ENCODE assay signal across 16 cellular contexts in the genomic region with DNA sequence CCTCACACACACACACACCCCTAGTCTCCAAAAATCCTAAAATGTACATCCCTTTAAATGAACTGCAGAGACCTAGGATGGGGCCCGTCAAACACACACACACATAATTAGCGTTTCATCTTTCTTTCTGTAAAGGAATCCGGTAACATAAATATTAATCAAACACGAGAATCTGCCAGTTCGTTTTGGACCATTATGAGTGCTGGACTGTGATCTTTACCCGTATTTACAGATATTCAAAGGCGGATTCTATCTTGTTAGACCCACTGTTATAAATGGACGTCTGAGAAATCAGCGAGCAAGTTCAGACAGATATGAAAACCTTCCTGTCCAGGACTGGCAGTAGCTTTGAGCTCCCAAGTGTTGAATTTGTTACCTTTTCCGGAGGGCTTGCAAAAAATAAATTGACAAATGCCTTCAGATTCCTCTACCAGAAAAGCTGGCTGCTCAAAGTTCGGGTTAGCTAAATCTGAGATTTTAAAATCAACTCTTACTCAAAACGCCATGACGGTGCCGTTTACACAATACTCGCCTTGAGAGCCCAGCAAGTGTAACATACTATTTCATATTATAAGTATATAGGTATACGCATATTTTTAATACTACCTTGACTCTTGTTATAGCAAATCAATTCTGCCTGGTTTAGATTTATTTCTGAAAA. TPM values are rescaled to one million over a fixed set of nuclear protein-coding genes. Genes with fewer than 3 reads are reported as not detected.
A peak's percentile ranks its signal among the peaks of the same experiment; 100 is the strongest.
DNase-seq lines count a peak whose midpoint lies in the region; ATAC-seq, FAIRE-seq and TF ChIP-seq lines count a peak whose summit lies in the region.
"Had no signal": no experiment of that assay in that cellular context is flagged by ENCODE, and none has a peak within 500 bp of the region (broad histone marks: within the 10 kb centered on the region; RNA-seq: fewer than 3 reads in every experiment).

No MANE protein-coding gene starts in this region.

- no peaks in the 10 kb centered on the region for H3K27me3 ChIP-seq in CD4-positive, alpha-beta T cell (ENCODE audit: control insufficient read depth, insufficient read depth, low read length)
- no peaks in the 10 kb centered on the region for H3K27me3 ChIP-seq in effector memory CD4-positive, alpha-beta T cell (replicated peaks; ENCODE audit: control insufficient read depth, insufficient read depth, low read length, poor library complexity, severe bottlenecking)

- H3K27me3 Mint-ChIP-seq in CD4-positive, alpha-beta T cell, result no peaks in the 10 kb centered on the region
- H3K27me3 Mint-ChIP-seq in natural killer cell treated with Interleukin-12 subunit alpha and Interleukin-12 subunit beta and Interleukin-15 and Interleukin-18, amount 100 ng/mL, for 72 hours, result no peaks in the 10 kb centered on the region
- peaks cover 45% of the 10 kb centered on the region for H3K27me3 Mint-ChIP-seq in stimulated activated memory B cell treated with anti-CD40 and anti-IgM and Interleukin-4, amounts not matched to agents 10 μg/mL and 1 μg/mL and 100 μg/mL, for 72 hours

- CTCF ChIA-PET in CD4-positive, alpha-beta T cell (lab: Charles Lee), result interaction anchor here (1.1 to 5.1 kb wide), 5 partner anchors 9 to 28 kb away, joined by 3 to 27 read pairs (median 5); no protein-coding TSS in a partner anchor
- CTCF ChIA-PET in RWPE1 (lab: Yijun Ruan, JAX), result no interaction called here

- peaks cover 88% of the 10 kb centered on the region for H3K4me1 Mint-ChIP-seq in CD4-positive, alpha-beta T cell (ENCODE audit: low read depth)
- H3K4me1 Mint-ChIP-seq in natural killer cell treated with Interleukin-12 subunit alpha and Interleukin-12 subunit beta and Interleukin-15 and Interleukin-18, amount 100 ng/mL, for 72 hours (ENCODE audit: low read depth in 2 of 2), result peaks cover 68 to 82% of the 10 kb centered on the region in 2 donors
- no peaks in the 10 kb centered on the region for H3K4me1 Mint-ChIP-seq in stimulated activated memory B cell treated with anti-CD40 and anti-IgM and Interleukin-4, amounts not matched to agents 10 μg/mL and 1 μg/mL and 100 μg/mL, for 72 hours

- peak overlapping the region; percentile 97 for H3K27ac ChIP-seq in CD4-positive, alpha-beta T cell (ENCODE audit: low read depth, low read length)
- H3K27ac ChIP-seq in RWPE1, result no peak overlapping the region
- peak overlapping the region; percentile 97 for H3K27ac ChIP-seq in effector memory CD4-positive, alpha-beta T cell (ENCODE audit: insufficient read depth, low read length, poor library complexity, severe bottlenecking)
- H3K27ac ChIP-seq in coronary artery, result no peak overlapping the region
- H3K27ac ChIP-seq: psoas muscle, uterus had no signal

- H3K9me3 Mint-ChIP-seq in CD4-positive, alpha-beta T cell, result no peaks in the 10 kb centered on the region
- H3K9me3 Mint-ChIP-seq in natural killer cell treated with Interleukin-12 subunit alpha and Interleukin-12 subunit beta and Interleukin-15 and Interleukin-18, amount 100 ng/mL, for 72 hours, result no peaks in the 10 kb centered on the region
- no peaks in the 10 kb centered on the region for H3K9me3 Mint-ChIP-seq in stimulated activated memory B cell treated with anti-CD40 and anti-IgM and Interleukin-4, amounts not matched to agents 10 μg/mL and 1 μg/mL and 100 μg/mL, for 72 hours

- ATAC-seq in CD4-positive, alpha-beta T cell (ENCODE audit: poor library complexity), result no peak
- ATAC-seq in natural killer cell treated with Interleukin-12 subunit alpha and Interleukin-12 subunit beta and Interleukin-15 and Interleukin-18, amount 100 ng/mL, for 72 hours, result no peak
- ATAC-seq in stimulated activated memory B cell treated with anti-CD40 and anti-IgM and Interleukin-4, amounts not matched to agents 10 μg/mL and 1 μg/mL and 100 μg/mL, for 72 hours, result no peak
- ATAC-seq: psoas muscle had no signal

- H3K9me3 ChIP-seq in CD4-positive, alpha-beta T cell (ENCODE audit: control insufficient read depth, low read length), result no peaks in the 10 kb centered on the region
- no peaks in the 10 kb centered on the region for H3K9me3 ChIP-seq in effector memory CD4-positive, alpha-beta T cell (ENCODE audit: control insufficient read depth, low read length)
- H3K9me3 ChIP-seq: psoas muscle, uterus had no signal

- H3K36me3 Mint-ChIP-seq in CD4-positive, alpha-beta T cell (ENCODE audit: low read depth), result peaks cover 92% of the 10 kb centered on the region
- no peaks in the 10 kb centered on the region for H3K36me3 Mint-ChIP-seq in natural killer cell treated with Interleukin-12 subunit alpha and Interleukin-12 subunit beta and Interleukin-15 and Interleukin-18, amount 100 ng/mL, for 72 hours
- H3K36me3 Mint-ChIP-seq in stimulated activated memory B cell treated with anti-CD40 and anti-IgM and Interleukin-4, amounts not matched to agents 10 μg/mL and 1 μg/mL and 100 μg/mL, for 72 hours, result no peaks in the 10 kb centered on the region

- peak overlapping the region; percentile 94 for H3K4me3 Mint-ChIP-seq in CD4-positive, alpha-beta T cell
- H3K4me3 Mint-ChIP-seq in natural killer cell treated with Interleukin-12 subunit alpha and Interleukin-12 subunit beta and Interleukin-15 and Interleukin-18, amount 100 ng/mL, for 72 hours, result peak overlapping the region; percentile 80
- H3K4me3 Mint-ChIP-seq in stimulated activated memory B cell treated with anti-CD40 and anti-IgM and Interleukin-4, amounts not matched to agents 10 μg/mL and 1 μg/mL and 100 μg/mL, for 72 hours, result no peak overlapping the region

- DNase-seq in CD4-positive, alpha-beta T cell, result no peak
- DNase-seq in RWPE1 (ENCODE audit: low spot score) (peak; percentile 9), HuH-7.5 (ENCODE audit: low spot score) (no peak), HTR-8/SVneo (ENCODE audit: insufficient read length, low spot score) (no peak), coronary artery (ENCODE audit: low spot score) (no peak)
- DNase-seq in effector memory CD4-positive, alpha-beta T cell, result no peak
- DNase-seq in natural killer cell treated with Interleukin-12 subunit alpha and Interleukin-12 subunit beta and Interleukin-15 and Interleukin-18, amount 100 ng/mL, for 72 hours (ENCODE audit: low spot score), result no peak
- DNase-seq: cortex of kidney, DND-41, midbrain, NCI-H1417 treated with DMSO at 0.1 percent for 48 hours, NCI-H510A treated with DMSO at 0.1 percent for 48 hours, OCI-M1, psoas muscle, uterus had no signal

- POLR2A ChIA-PET in CD4-positive, alpha-beta T cell (lab: Charles Lee), result interaction anchor here (0.6 to 83.0 kb wide), 7 partner anchors 1 to 1106 kb away, joined by 3 to 4389 read pairs (median 4); a partner anchor contains a TSS
- POLR2A ChIA-PET in RWPE1 (lab: Yijun Ruan, JAX; ENCODE audit: low non-redundant PET), result no interaction called here

- peak overlapping the region; percentile 52 for H3K4me3 ChIP-seq in effector memory CD4-positive, alpha-beta T cell (ENCODE audit: insufficient read depth, low read depth, low read length, poor library complexity, severe bottlenecking)
- H3K4me3 ChIP-seq in coronary artery, result no peak overlapping the region
- H3K4me3 ChIP-seq: psoas muscle, uterus had no signal

- no peak for FAIRE-seq in HTR-8/SVneo (lab: Jason Lieb, UNC)

- peaks cover 8% of the 10 kb centered on the region for H3K36me3 ChIP-seq in effector memory CD4-positive, alpha-beta T cell (ENCODE audit: control insufficient read depth, insufficient read depth, low read length)
- H3K36me3 ChIP-seq: uterus had no signal

- H3K27ac Mint-ChIP-seq in CD4-positive, alpha-beta T cell, result peak overlapping the region; percentile 95
- H3K27ac Mint-ChIP-seq in natural killer cell treated with Interleukin-12 subunit alpha and Interleukin-12 subunit beta and Interleukin-15 and Interleukin-18, amount 100 ng/mL, for 72 hours, result peak overlapping the region; percentile 72 to 95
- no peak overlapping the region for H3K27ac Mint-ChIP-seq in stimulated activated memory B cell treated with anti-CD40 and anti-IgM and Interleukin-4, amounts not matched to agents 10 μg/mL and 1 μg/mL and 100 μg/mL, for 72 hours

- no peak for TF ChIP-seq CTCF in CD4-positive, alpha-beta T cell (IDR thresholded peaks at IDR 0.05)
- no peak for TF ChIP-seq CTCF in RWPE1 (conservative IDR thresholded peaks at IDR 0.05; ENCODE audit: low read depth)
- no peak for TF ChIP-seq CTCF in coronary artery (IDR thresholded peaks at IDR 0.05)

- intact Hi-C loops in CD4-positive, alpha-beta T cell (cut with DNase I, micrococcal nuclease), result loop anchor here (1.0 kb wide), 2 partner anchors 18 to 19 kb away; no protein-coding TSS in a partner anchor

- peaks cover 89% of the 10 kb centered on the region for H3K4me1 ChIP-seq in effector memory CD4-positive, alpha-beta T cell (ENCODE audit: control insufficient read depth, insufficient read depth, low read length, poor library complexity, severe bottlenecking)
- H3K4me1 ChIP-seq: psoas muscle, uterus had no signal

RNA-seq across cellular contexts. Expression of a gene that starts 27.6 kb away (rescaled TPM):
- 100 to 1,000 TPM; 244 to 254 TPM for total RNA-seq in CD4-positive, alpha-beta T cell
- 10 to 100 TPM; 12.9 to 27.6 TPM for total RNA-seq in natural killer cell treated with Interleukin-12 subunit alpha and Interleukin-12 subunit beta and Interleukin-15 and Interleukin-18, amount 100 ng/mL, for 72 hours

Comparison
In these comparisons a context has a peak if more than half of its experiments do, and no peak if none do; other contexts are left out.
1. H3K27ac ChIP-seq: peak in CD4-positive, alpha-beta T cell (single experiment) and effector memory CD4-positive, alpha-beta T cell (single experiment); none in RWPE1 (single experiment) and coronary artery (0 of 2).
2. RNA of a gene that starts 27.6 kb away (total RNA-seq): 244 to 254 TPM in CD4-positive, alpha-beta T cell; 12.9 to 27.6 TPM in natural killer cell treated with Interleukin-12 subunit alpha and Interleukin-12 subunit beta and Interleukin-15 and Interleukin-18, amount 100 ng/mL, for 72 hours; every median in the first group is over 4 times any median in the second.